Comparison of ENCODE assay signal across 8 cellular contexts in the genomic region with DNA sequence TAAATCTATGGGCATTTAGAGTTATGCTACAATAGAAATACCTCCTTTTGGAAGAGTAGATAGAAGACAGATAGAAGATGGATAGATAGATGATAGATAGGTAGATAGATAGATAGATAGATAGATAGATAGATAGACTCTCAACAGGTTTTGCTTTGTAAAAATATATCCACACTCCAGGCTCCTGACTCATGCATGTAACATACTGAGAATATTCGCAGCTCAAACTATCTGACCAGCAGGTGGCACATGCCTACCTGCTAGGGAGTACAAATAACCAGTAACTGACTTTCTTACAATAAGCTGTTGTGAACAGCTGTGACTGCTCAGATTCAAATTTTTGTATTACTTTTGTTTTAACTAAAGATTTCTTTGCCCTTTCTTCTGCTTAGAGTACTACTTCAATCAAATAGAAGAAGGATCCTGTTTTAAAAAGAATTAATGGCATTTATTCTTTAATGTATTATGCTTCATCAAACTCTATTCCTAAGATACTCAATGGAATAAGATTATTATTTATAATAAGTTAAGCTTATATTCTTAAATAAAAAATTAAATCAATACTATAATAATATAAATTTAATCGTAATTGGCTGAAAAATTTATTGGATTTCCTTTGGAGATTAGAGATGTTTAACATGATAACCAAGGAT. TPM values are rescaled to one million over a fixed set of nuclear protein-coding genes. Genes with fewer than 3 reads are reported as not detected.
DNase-seq lines count a peak whose midpoint lies in the region; ATAC-seq and TF ChIP-seq lines count a peak whose summit lies in the region.

No MANE protein-coding gene starts in this region.

- no peak overlapping the region for H3K27ac ChIP-seq in esophagus squamous epithelium

- peak; percentile 56; the same call in 1 of the 2 replicates for TF ChIP-seq CTCF in HFFc6 (IDR thresholded peaks at IDR 0.05)
- TF ChIP-seq CTCF in esophagus squamous epithelium (IDR thresholded peaks at IDR 0.05) = peak in 5 of 6 experiments; percentile 16 to 74 (median 52)

- intact Hi-C loops in esophagus squamous epithelium (cut with DNase I) = no loop called here

- no peaks in the 10 kb centered on the region; the same call in 1 of the 2 replicates for H3K27me3 Mint-ChIP-seq in HFFc6 (ENCODE audit: insufficient read depth)

- no peaks in the 10 kb centered on the region for H3K9me3 ChIP-seq in esophagus squamous epithelium

- no peaks in the 10 kb centered on the region for H3K4me1 Mint-ChIP-seq in HFFc6 (ENCODE audit: low read depth)

- ATAC-seq in GM19455 (IDR thresholded peaks at IDR 0.05; ENCODE audit: unreplicated experiment) = no peak

- H3K4me1 ChIP-seq in esophagus squamous epithelium = peaks cover 0 to 16% (median 0%) of the 10 kb centered on the region in 3 donors

- no peak overlapping the region for H3K27ac Mint-ChIP-seq in HFFc6

- H3K27me3 ChIP-seq in esophagus squamous epithelium = no peaks in the 10 kb centered on the region

- H3K4me3 Mint-ChIP-seq in HFFc6 = no peak overlapping the region

- H3K4me3 ChIP-seq in esophagus squamous epithelium = no peak overlapping the region

- peaks cover 21% of the 10 kb centered on the region for H3K9me3 Mint-ChIP-seq in HFFc6

- 11 to 18% methylated on average over 2 of the region's 2 CpGs for WGBS in esophagus squamous epithelium, 2 donors

- H3K36me3 ChIP-seq in esophagus squamous epithelium = no peaks in the 10 kb centered on the region

- peak; percentile 21 for DNase-seq in activated T-cell treated with anti-CD3 and anti-CD28 coated beads for 24 hours (ENCODE audit: low read depth)
- DNase-seq in activated T-cell treated with anti-CD3 and anti-CD28 coated beads, Interleukin-2, amount 50 U/mL, for 1 hour = no peak
- peak; percentile 1 for DNase-seq in HFFc6
- peak; percentile 65 for DNase-seq in M059J (ENCODE audit: low read depth)
- peak; percentile 13 for DNase-seq in T1000 (lab: John Stamatoyannopoulos, UW)
- no peak for DNase-seq in esophagus squamous epithelium (lab: John Stamatoyannopoulos, UW)
- DNase-seq in renal cortical epithelial cell (ENCODE audit: low read depth) = peak; percentile 87

- H3K36me3 Mint-ChIP-seq in HFFc6 (ENCODE audit: low read depth) = no peaks in the 10 kb centered on the region

- no peak for TF ChIP-seq POLR2A in esophagus squamous epithelium (IDR thresholded peaks at IDR 0.05)

RNA-seq across cellular contexts. Expression of gene CPNE8, which starts 15.8 kb away (rescaled TPM):
- not detected for total RNA-seq in HFFc6 (2021; fragmentation: NEBNext Ultra II Directional; extraction: Animal tissue kit (Norgen Biotek cat#: 25700))
- total RNA-seq in M059J (2014; rRNA removed; shearing (Covaris generic)) = 9.8 and 11.6 TPM in 2 replicates
- 10 to 100 TPM; 10.5 to 18.1 (median 15.1) TPM for total RNA-seq in esophagus squamous epithelium
- 25.9 and 82.4 TPM in 2 replicates for total RNA-seq in renal cortical epithelial cell

Comparison
In these comparisons a context has a peak if more than half of its experiments do, and no peak if none do; other contexts are left out.
1. DNase-seq: peak in activated T-cell treated with anti-CD3 and anti-CD28 coated beads for 24 hours (single experiment), HFFc6 (single experiment), M059J (single experiment), T1000 (single experiment) and renal cortical epithelial cell (single experiment); none in activated T-cell treated with anti-CD3 and anti-CD28 coated beads, Interleukin-2, amount 50 U/mL, for 1 hour (single experiment) and esophagus squamous epithelium (single experiment).